ENCODE assay signal across 25 cellular contexts in genomic region chr12:94849411-94849976, GRCh38.
"Had no signal": no experiment of that assay in that cellular context is flagged by ENCODE, and none has a peak within 500 bp of the region (broad histone marks: within the 10 kb centered on the region; RNA-seq: fewer than 3 reads in every experiment).

No MANE protein-coding gene starts in this region.

- H3K4me1 ChIP-seq: esophagus squamous epithelium, heart left ventricle, parathyroid adenoma, thyroid gland, uterus had no signal

- H3K36me3 ChIP-seq: esophagus squamous epithelium, heart left ventricle, neutrophil, thyroid gland, uterus had no signal

- H3K4me1 Mint-ChIP-seq: activated CD4-positive, alpha-beta T cell treated with anti-CD3 and anti-CD28 coated beads, Interleukin-2, amount 10 ng/mL, durations not matched to agents 7 days and 5 days; activated naive CD8-positive, alpha-beta T cell treated with anti-CD3 and anti-CD28 coated beads, Interleukin-2, amount 10 ng/mL, durations not matched to agents 7 days and 5 days; central memory CD8-positive, alpha-beta T cell; naive thymus-derived CD4-positive, alpha-beta T cell; stimulated activated effector memory CD8-positive, alpha-beta T cell treated with anti-CD3 and anti-CD28 coated beads, Interleukin-12 subunit alpha, Interleukin-12 subunit beta, amount 100 ng/mL, for 72 hours had no signal

- H2AFZ ChIP-seq: parathyroid adenoma had no signal

- H3K4me3 ChIP-seq: esophagus squamous epithelium, heart left ventricle, mucosa of descending colon, thyroid gland, uterus had no signal

- H3K36me3 Mint-ChIP-seq: activated naive CD8-positive, alpha-beta T cell treated with anti-CD3 and anti-CD28 coated beads, Interleukin-2, amount 10 ng/mL, durations not matched to agents 7 days and 5 days; brain; stimulated activated effector memory CD8-positive, alpha-beta T cell treated with anti-CD3 and anti-CD28 coated beads, Interleukin-12 subunit alpha, Interleukin-12 subunit beta, amount 100 ng/mL, for 72 hours had no signal

- H3K9me3 ChIP-seq: esophagus squamous epithelium, mucosa of descending colon, neutrophil, thyroid gland, uterus had no signal

- ATAC-seq: heart left ventricle; left lobe of liver; mucosa of descending colon; naive thymus-derived CD4-positive, alpha-beta T cell had no signal

- H3K27me3 ChIP-seq: thyroid gland, uterus had no signal

- DNase-seq: activated CD4-positive, alpha-beta T cell treated with anti-CD3 and anti-CD28 coated beads, Interleukin-2, amount 10 ng/mL, durations not matched to agents 7 days and 5 days; activated CD4-positive, CD25-positive, alpha-beta regulatory T cell; activated CD8-positive, alpha-beta memory T cell treated with anti-CD3 and anti-CD28 coated beads for 24 hours; activated gamma-delta T cell treated with Interleukin-2 at 50 U/mL for 16 hours; activated naive CD8-positive, alpha-beta T cell treated with anti-CD3 and anti-CD28 coated beads, Interleukin-2, amount 10 ng/mL, durations not matched to agents 7 days and 5 days; cortex of kidney; effector CD4-positive, alpha-beta T cell; esophagus squamous epithelium; foreskin fibroblast; heart left ventricle; islet precursor cell; mammary epithelial cell; mucosa of descending colon; naive thymus-derived CD4-positive, alpha-beta T cell; T-helper 2 cell; thyroid gland; uterus had no signal

- H3K27ac ChIP-seq: esophagus squamous epithelium, heart left ventricle, neutrophil, parathyroid adenoma, thyroid gland, uterus had no signal

- FAIRE-seq: endothelial cell of umbilical vein, TTC549 had no signal

- H3K27ac Mint-ChIP-seq: activated CD4-positive, alpha-beta T cell treated with anti-CD3 and anti-CD28 coated beads, Interleukin-2, amount 10 ng/mL, durations not matched to agents 7 days and 5 days; activated naive CD8-positive, alpha-beta T cell treated with anti-CD3 and anti-CD28 coated beads, Interleukin-2, amount 10 ng/mL, durations not matched to agents 7 days and 5 days; brain; naive thymus-derived CD4-positive, alpha-beta T cell; stimulated activated effector memory CD8-positive, alpha-beta T cell treated with anti-CD3 and anti-CD28 coated beads, Interleukin-12 subunit alpha, Interleukin-12 subunit beta, amount 100 ng/mL, for 72 hours had no signal

- H3K4me3 Mint-ChIP-seq: activated CD4-positive, alpha-beta T cell treated with anti-CD3 and anti-CD28 coated beads, Interleukin-2, amount 10 ng/mL, durations not matched to agents 7 days and 5 days; activated naive CD8-positive, alpha-beta T cell treated with anti-CD3 and anti-CD28 coated beads, Interleukin-2, amount 10 ng/mL, durations not matched to agents 7 days and 5 days; brain; central memory CD8-positive, alpha-beta T cell; naive thymus-derived CD4-positive, alpha-beta T cell; stimulated activated effector memory CD8-positive, alpha-beta T cell treated with anti-CD3 and anti-CD28 coated beads, Interleukin-12 subunit alpha, Interleukin-12 subunit beta, amount 100 ng/mL, for 72 hours had no signal

- H3K9me3 Mint-ChIP-seq: activated CD4-positive, alpha-beta T cell treated with anti-CD3 and anti-CD28 coated beads, Interleukin-2, amount 10 ng/mL, durations not matched to agents 7 days and 5 days; central memory CD8-positive, alpha-beta T cell; stimulated activated effector memory CD8-positive, alpha-beta T cell treated with anti-CD3 and anti-CD28 coated beads, Interleukin-12 subunit alpha, Interleukin-12 subunit beta, amount 100 ng/mL, for 72 hours had no signal

- H3K9ac ChIP-seq: parathyroid adenoma had no signal
